ENCODE assay signal across 17 cellular contexts in the genomic region with DNA sequence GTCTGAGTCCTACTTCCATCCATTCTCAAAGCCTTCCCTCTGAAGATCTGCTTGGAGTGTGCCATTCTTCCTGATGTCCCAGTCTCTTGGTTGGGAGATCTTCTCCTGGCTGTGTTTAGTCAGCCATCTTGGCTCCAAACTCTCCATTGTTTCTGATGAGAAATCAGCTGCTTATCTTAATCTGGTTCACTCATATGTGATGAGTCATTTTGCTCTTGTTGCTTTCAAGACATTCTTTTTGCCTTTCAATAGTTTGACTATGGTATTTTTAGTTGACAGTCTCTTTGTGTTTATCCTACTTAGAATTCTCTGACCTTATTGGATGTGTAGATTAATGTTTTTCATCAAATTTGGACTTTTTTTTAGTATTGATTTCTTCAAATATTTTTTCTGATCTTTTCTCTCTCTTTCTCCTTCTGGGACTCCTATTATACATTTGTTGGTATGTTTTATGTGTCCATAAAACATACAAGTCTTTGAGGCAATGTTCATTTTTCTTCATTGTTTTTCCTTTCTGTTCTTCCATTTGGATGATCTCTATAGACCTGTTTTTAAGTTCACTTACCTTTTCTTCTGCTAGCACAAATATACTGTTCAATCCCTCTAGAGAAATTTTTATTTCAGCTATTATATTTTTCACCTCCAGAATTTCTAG.
DNase-seq lines count a peak whose midpoint lies in the region; FAIRE-seq and TF ChIP-seq lines count a peak whose summit lies in the region.
"Had no signal": no experiment of that assay in that cellular context is flagged by ENCODE, and none has a peak within 500 bp of the region (broad histone marks: within the 10 kb centered on the region; RNA-seq: fewer than 3 reads in every experiment).

No MANE protein-coding gene starts in this region.

- TF ChIP-seq CTCF in HEK293 (tag by site-specific recombination; IDR thresholded peaks at IDR 0.05) (no peak), bronchial epithelial cell (IDR thresholded peaks at IDR 0.05; ENCODE audit: insufficient read depth, low read length, severe bottlenecking) (no peak), fibroblast of pulmonary artery (IDR thresholded peaks at IDR 0.05; ENCODE audit: low read length, missing control alignments) (no peak)

- H3K9me3 ChIP-seq in HEK293 (ENCODE audit: control insufficient read depth, insufficient read depth, low read depth, low read length): no peaks in the 10 kb centered on the region

- no peak for FAIRE-seq in bronchial epithelial cell (lab: Jason Lieb, UNC)
- FAIRE-seq: GM19239 had no signal

- H3K27ac ChIP-seq in HEK293 (ENCODE audit: extremely low read depth, low read depth, low read length): no peak overlapping the region
- H3K27ac ChIP-seq: BLaER1 had no signal

- DNase-seq in EL (peak; percentile 4), bronchial epithelial cell (ENCODE audit: low read depth) (peak; percentile 38), fibroblast of pulmonary artery (ENCODE audit: low read depth) (peak; percentile 69), activated gamma-delta T cell (lab: John Stamatoyannopoulos, UW) (no peak), posterior cingulate gyrus (no peak), NCI-H1417 (lab: John Stamatoyannopoulos, UW) (no peak)
- DNase-seq: CD8-positive, alpha-beta memory T cell; HFFc6; MM.1S; NCI-H1105; NCI-H187; NCI-H2171; NCI-H774; SHP77 had no signal

- intact Hi-C loops in posterior cingulate gyrus (cut with DNase I): no loop called here

- no peak overlapping the region for H3K4me3 ChIP-seq in HEK293 (ENCODE audit: low read depth, low read length)
- no peak overlapping the region for H3K4me3 ChIP-seq in bronchial epithelial cell (ENCODE audit: low read depth, low read length)
- H3K4me3 ChIP-seq in fibroblast of pulmonary artery (replicated peaks; ENCODE audit: low read depth, low read length): no peak overlapping the region
- H3K4me3 ChIP-seq: BLaER1 had no signal

- CTCF ChIA-PET in HEK293 (lab: Yijun Ruan, JAX): no interaction called here

- H3K36me3 ChIP-seq in HEK293 (ENCODE audit: control insufficient read depth in 2 of 2, insufficient read depth in 1 of 2, low read length in 2 of 2) (no peaks in the 10 kb centered on the region), bronchial epithelial cell (ENCODE audit: control insufficient read depth, insufficient read depth, low read length) (no peaks in the 10 kb centered on the region)
- H3K36me3 ChIP-seq: BLaER1 had no signal

- H3K27me3 ChIP-seq in bronchial epithelial cell (ENCODE audit: control insufficient read depth, insufficient read depth, low read length): no peaks in the 10 kb centered on the region
- H3K27me3 ChIP-seq: BLaER1 had no signal

- no peaks in the 10 kb centered on the region for H3K4me1 ChIP-seq in HEK293 (ENCODE audit: control insufficient read depth, insufficient read depth, low read length)

- POLR2A ChIA-PET in HEK293 (lab: Yijun Ruan, JAX): no interaction called here

TF ChIP-seq in HEK293, 187 proteins besides CTCF, POLR2A, EP300 and RAD21:
- TF ChIP-seq, protein P1, sequence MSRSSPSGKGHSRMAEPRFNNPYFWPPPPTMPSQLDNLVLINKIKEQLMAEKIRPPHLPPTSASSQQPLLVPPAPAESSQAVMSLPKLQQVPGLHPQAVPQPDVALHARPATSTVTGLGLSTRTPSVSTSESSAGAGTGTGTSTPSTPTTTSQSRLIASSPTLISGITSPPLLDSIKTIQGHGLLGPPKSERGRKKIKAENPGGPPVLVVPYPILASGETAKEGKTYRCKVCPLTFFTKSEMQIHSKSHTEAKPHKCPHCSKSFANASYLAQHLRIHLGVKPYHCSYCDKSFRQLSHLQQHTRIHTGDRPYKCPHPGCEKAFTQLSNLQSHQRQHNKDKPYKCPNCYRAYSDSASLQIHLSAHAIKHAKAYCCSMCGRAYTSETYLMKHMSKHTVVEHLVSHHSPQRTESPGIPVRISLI (tag by site-specific recombination; IDR thresholded peaks at IDR 0.05): no peak
- TF ChIP-seq ZNF23 (tag by site-specific recombination; IDR thresholded peaks at IDR 0.05; ENCODE audit: borderline replicate concordance) (no peak), ZNF184 (tag by site-specific recombination; IDR thresholded peaks at IDR 0.05) (no peak), ZNF174 (tag by site-specific recombination; IDR thresholded peaks at IDR 0.05) (no peak), SCRT2 (tag by site-specific recombination; IDR thresholded peaks at IDR 0.05) (peak; percentile 57), TRIM28 (IDR thresholded peaks at IDR 0.05; ENCODE audit: borderline replicate concordance, low read length) (peak; percentile 51; the same call in 1 of the 2 replicates), OSR2 (tag by site-specific recombination; IDR thresholded peaks at IDR 0.05) (no peak), YY2 (tag by site-specific recombination; IDR thresholded peaks at IDR 0.05) (no peak), ZNF133 (tag by site-specific recombination; IDR thresholded peaks at IDR 0.05) (peak; percentile 98), ZNF558 (tag by site-specific recombination; IDR thresholded peaks at IDR 0.05) (0 out of 2 replicates have a peak, but pooled peaks have one; percentile 23), SETDB1 (IDR thresholded peaks at IDR 0.05; ENCODE audit: insufficient read length, low read length) (peak; percentile 89)
- TF ChIP-seq, protein P2, sequence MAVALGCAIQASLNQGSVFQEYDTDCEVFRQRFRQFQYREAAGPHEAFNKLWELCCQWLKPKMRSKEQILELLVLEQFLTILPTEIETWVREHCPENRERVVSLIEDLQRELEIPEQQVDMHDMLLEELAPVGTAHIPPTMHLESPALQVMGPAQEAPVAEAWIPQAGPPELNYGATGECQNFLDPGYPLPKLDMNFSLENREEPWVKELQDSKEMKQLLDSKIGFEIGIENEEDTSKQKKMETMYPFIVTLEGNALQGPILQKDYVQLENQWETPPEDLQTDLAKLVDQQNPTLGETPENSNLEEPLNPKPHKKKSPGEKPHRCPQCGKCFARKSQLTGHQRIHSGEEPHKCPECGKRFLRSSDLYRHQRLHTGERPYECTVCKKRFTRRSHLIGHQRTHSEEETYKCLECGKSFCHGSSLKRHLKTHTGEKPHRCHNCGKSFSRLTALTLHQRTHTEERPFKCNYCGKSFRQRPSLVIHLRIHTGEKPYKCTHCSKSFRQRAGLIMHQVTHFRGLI (tag by site-specific recombination; IDR thresholded peaks at IDR 0.05): no peak
TF ChIP-seq in HEK293: peak in this region for 5.

Comparison
In these comparisons a context has a peak if more than half of its experiments do, and no peak if none do; other contexts are left out.
1. DNase-seq: peak in EL (single experiment), bronchial epithelial cell (single experiment) and fibroblast of pulmonary artery (single experiment); none in activated gamma-delta T cell (single experiment), posterior cingulate gyrus (0 of 10) and NCI-H1417 (0 of 3).